Comparison of ENCODE assay signal across 7 cellular contexts in the genomic region with DNA sequence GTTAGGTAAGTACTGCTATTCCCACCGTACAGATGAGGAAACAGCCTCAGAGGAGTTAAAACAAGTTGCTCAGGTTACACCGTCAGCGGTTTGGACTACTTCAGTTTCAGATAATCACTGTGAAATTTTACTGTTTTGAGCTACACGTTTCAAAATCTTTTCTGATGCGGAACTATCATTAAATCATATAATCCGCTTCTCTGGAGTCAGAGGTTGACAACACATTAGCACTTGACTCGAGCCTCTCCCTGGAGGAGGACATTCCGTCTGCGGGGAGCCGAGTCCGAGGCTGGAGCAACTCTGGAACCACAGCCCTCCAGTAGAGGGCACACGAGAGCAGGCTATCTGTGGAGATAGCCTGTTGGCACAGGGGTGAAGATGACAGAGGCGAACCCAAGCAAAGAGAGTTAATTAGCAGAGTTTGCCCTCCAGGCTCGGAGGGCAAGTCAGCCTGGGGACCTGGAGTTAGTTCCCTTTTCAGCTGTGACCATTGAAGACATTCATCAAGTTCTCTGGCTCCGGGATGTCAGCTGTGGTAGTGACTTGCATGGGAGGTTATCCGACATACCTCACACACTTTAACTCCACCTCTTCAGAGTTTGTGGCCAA.
A peak's percentile ranks its signal among the peaks of the same experiment; 100 is the strongest.
DNase-seq lines count a peak whose midpoint lies in the region; FAIRE-seq and TF ChIP-seq lines count a peak whose summit lies in the region.

No MANE protein-coding gene starts in this region.

- H3K9ac ChIP-seq in skeletal muscle tissue (ENCODE audit: low read depth in 1 of 3, low read length in 3 of 3): no peak overlapping the region

- H3K4me1 ChIP-seq in hepatocyte (ENCODE audit: insufficient read depth) (peaks cover 13% of the 10 kb centered on the region), skeletal muscle tissue (ENCODE audit: control insufficient read depth in 3 of 3, insufficient read depth in 3 of 3, low read length in 3 of 3) (peaks cover 10 to 13% (median 11%) of the 10 kb centered on the region in 3 donors)

- H3K27me3 ChIP-seq in hepatocyte (no peaks in the 10 kb centered on the region), skeletal muscle tissue (ENCODE audit: control insufficient read depth in 3 of 3, insufficient read depth in 3 of 3, low read length in 3 of 3) (no peaks in the 10 kb centered on the region)

- H3K27ac ChIP-seq in hepatocyte (no peak overlapping the region), skeletal muscle tissue (ENCODE audit: low read depth, low read length) (no peak overlapping the region)

- no peak overlapping the region for H2AFZ ChIP-seq in hepatocyte

- H3K36me3 ChIP-seq in hepatocyte (replicated peaks; ENCODE audit: insufficient read depth, low read depth): no peaks in the 10 kb centered on the region
- no peaks in the 10 kb centered on the region for H3K36me3 ChIP-seq in skeletal muscle tissue (ENCODE audit: control insufficient read depth in 3 of 3, insufficient read depth in 3 of 3, low read length in 3 of 3)

- TF ChIP-seq CTCF in HFF-Myc (IDR thresholded peaks at IDR 0.05; ENCODE audit: low read depth, low read length, missing control alignments) (peak; percentile 98), hepatocyte (IDR thresholded peaks at IDR 0.05; ENCODE audit: poor library complexity) (peak; percentile 89)

- H3K4me3 ChIP-seq in HFF-Myc (replicated peaks; ENCODE audit: low read depth, low read length) (no peak overlapping the region), hepatocyte (no peak overlapping the region), skeletal muscle tissue (ENCODE audit: low read length in 3 of 3) (peak overlapping the region in 2 of 3 donors; percentile 33 to 47)

- 42% methylated on average over 16 of the region's 16 CpGs for WGBS in hepatocyte (ENCODE audit: low lambda C conversion rate, missing lambda C conversion rate)

- peaks cover 5% of the 10 kb centered on the region for H4K20me1 ChIP-seq in hepatocyte (ENCODE audit: insufficient read depth, poor library complexity, severe bottlenecking)

- peak; percentile 30 for DNase-seq in GM12891 (ENCODE audit: insufficient read length, low spot score)
- peak; percentile 42 for DNase-seq in HFF-Myc (ENCODE audit: extremely low read depth, low read depth)
- DNase-seq in MV-4-11 (lab: John Stamatoyannopoulos, UW): peak; percentile 86
- DNase-seq in T-helper 22 cell (ENCODE audit: low read depth): peak; percentile 4
- DNase-seq in anterior cingulate cortex (lab: John Stamatoyannopoulos, UW): peak in 52 of 58 donors; percentile 12 to 85 (median 50)
- peak; percentile 87 for DNase-seq in hepatocyte (ENCODE audit: low spot score)

- peaks cover 84% of the 10 kb centered on the region for H3K79me2 ChIP-seq in hepatocyte

- no peak for TF ChIP-seq POLR2A in GM12891 (IDR thresholded peaks at IDR 0.05; ENCODE audit: low read depth, low read length)

- no peaks in the 10 kb centered on the region for H3K9me3 ChIP-seq in hepatocyte (ENCODE audit: low read depth)
- H3K9me3 ChIP-seq in skeletal muscle tissue (ENCODE audit: control insufficient read depth in 3 of 3, low read length in 3 of 3): no peaks in the 10 kb centered on the region

- FAIRE-seq in GM12891 (lab: Jason Lieb, UNC): peak; percentile 91

- H3K4me2 ChIP-seq in hepatocyte: peak overlapping the region; percentile 40

- H3K9me2 ChIP-seq in hepatocyte (replicated peaks; ENCODE audit: insufficient read depth): no peaks in the 10 kb centered on the region

TF ChIP-seq in GM12891, 5 proteins besides CTCF, POLR2A, EP300 and RAD21:
- no peak for TF ChIP-seq POLR2AphosphoS5 (IDR thresholded peaks at IDR 0.05; ENCODE audit: low read depth, low read length)
- TF ChIP-seq POU2F2 (IDR thresholded peaks at IDR 0.05; ENCODE audit: low read depth, low read length): no peak
- no peak for TF ChIP-seq TAF1 (IDR thresholded peaks at IDR 0.05; ENCODE audit: low read depth, low read length)
- TF ChIP-seq SPI1 (IDR thresholded peaks at IDR 0.05; ENCODE audit: low read depth, low read length): no peak
- TF ChIP-seq PAX5 (IDR thresholded peaks at IDR 0.05; ENCODE audit: insufficient read depth, low read length, severe bottlenecking): no peak

Comparison
In these comparisons a context has a peak if more than half of its experiments do, and no peak if none do; other contexts are left out.
1. DNase-seq: peak in every context shown above with its lines; median percentile 87 in hepatocyte; 86 in MV-4-11; 50 in anterior cingulate cortex; 42 in HFF-Myc; 30 in GM12891; 4 in T-helper 22 cell.
2. H3K4me3 ChIP-seq: peak in skeletal muscle tissue (2 of 3); none in HFF-Myc (single experiment) and hepatocyte (single experiment).